ENCODE assay signal across 7 cellular contexts in the genomic region with DNA sequence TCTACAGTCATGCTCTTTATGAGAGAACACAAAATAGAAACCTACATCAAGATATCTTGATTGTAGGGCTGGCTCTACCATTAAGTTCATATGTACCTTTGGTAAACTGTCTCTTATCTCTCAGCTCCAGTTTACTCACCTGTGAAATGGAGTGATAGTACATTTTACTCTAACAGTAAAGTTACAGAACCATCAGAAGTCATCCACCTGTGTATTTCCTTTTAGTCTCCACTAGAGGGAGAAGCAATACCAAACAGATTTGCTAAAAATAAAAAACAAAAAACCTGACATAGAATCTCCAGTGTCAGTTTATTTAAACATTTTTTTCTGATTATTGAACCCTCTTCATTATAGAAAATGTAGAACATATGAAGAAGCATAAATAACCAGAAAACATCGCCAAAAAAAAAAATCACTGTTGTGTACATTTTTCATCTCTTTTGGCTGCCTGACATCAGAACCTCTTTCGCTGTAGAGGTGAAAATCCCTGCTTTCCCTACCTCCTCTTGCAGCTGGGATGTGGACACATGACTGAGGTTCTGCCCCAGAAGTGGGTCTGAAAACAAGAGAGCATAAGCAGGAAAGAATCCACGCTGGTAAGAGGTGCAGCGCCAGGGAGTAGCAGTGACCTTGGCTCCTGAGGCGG. TPM values are rescaled to one million over a fixed set of nuclear protein-coding genes. Genes with fewer than 3 reads are reported as not detected.
DNase-seq lines count a peak whose midpoint lies in the region; ATAC-seq and TF ChIP-seq lines count a peak whose summit lies in the region.

No MANE protein-coding gene starts in this region.

- DNase-seq in NCI-H2227 treated with DMSO at 0.1 percent for 48 hours (lab: John Stamatoyannopoulos, UW) (peak; percentile 7), dermis blood vessel endothelial cell (peak; percentile 9), progenitor cell of endocrine pancreas (ENCODE audit: low spot score, unreplicated experiment) (no peak), HUDEP-2 (lab: John Stamatoyannopoulos, UW; ENCODE audit: unreplicated experiment in 76 of 76) (no peak), activated gamma-delta T cell treated with Interleukin-2 at 50 U/mL for 16 hours (no peak)
- no peak for DNase-seq in activated naive CD8-positive, alpha-beta T cell treated with anti-CD3 and anti-CD28 coated beads, Interleukin-2, amount 50 U/mL, for 24 hours

- no peak overlapping the region for H3K4me3 Mint-ChIP-seq in progenitor cell of endocrine pancreas (ENCODE audit: low read depth)
- H3K4me3 Mint-ChIP-seq in activated naive CD8-positive, alpha-beta T cell treated with anti-CD3 and anti-CD28 coated beads, Interleukin-2, amount 50 U/mL, for 24 hours: no peak overlapping the region

- H3K27ac Mint-ChIP-seq in progenitor cell of endocrine pancreas: no peak overlapping the region
- H3K27ac Mint-ChIP-seq in activated naive CD8-positive, alpha-beta T cell treated with anti-CD3 and anti-CD28 coated beads, Interleukin-2, amount 50 U/mL, for 24 hours: no peak overlapping the region

- peaks cover 40% of the 10 kb centered on the region for H3K4me1 Mint-ChIP-seq in progenitor cell of endocrine pancreas (ENCODE audit: low read depth)
- no peaks in the 10 kb centered on the region for H3K4me1 Mint-ChIP-seq in activated naive CD8-positive, alpha-beta T cell treated with anti-CD3 and anti-CD28 coated beads, Interleukin-2, amount 50 U/mL, for 24 hours

- H3K27me3 Mint-ChIP-seq in progenitor cell of endocrine pancreas: no peaks in the 10 kb centered on the region
- no peaks in the 10 kb centered on the region for H3K27me3 Mint-ChIP-seq in activated naive CD8-positive, alpha-beta T cell treated with anti-CD3 and anti-CD28 coated beads, Interleukin-2, amount 50 U/mL, for 24 hours

- peak; percentile 51 for ATAC-seq in GM18519 (IDR thresholded peaks at IDR 0.05; ENCODE audit: low FRiP score, unreplicated experiment)
- ATAC-seq in activated naive CD8-positive, alpha-beta T cell treated with anti-CD3 and anti-CD28 coated beads, Interleukin-2, amount 50 U/mL, for 24 hours: no peak

- H3K9me3 Mint-ChIP-seq in progenitor cell of endocrine pancreas (ENCODE audit: low read depth): no peaks in the 10 kb centered on the region
- no peaks in the 10 kb centered on the region for H3K9me3 Mint-ChIP-seq in activated naive CD8-positive, alpha-beta T cell treated with anti-CD3 and anti-CD28 coated beads, Interleukin-2, amount 50 U/mL, for 24 hours

- no peaks in the 10 kb centered on the region for H3K36me3 Mint-ChIP-seq in progenitor cell of endocrine pancreas (ENCODE audit: insufficient read depth)
- H3K36me3 Mint-ChIP-seq in activated naive CD8-positive, alpha-beta T cell treated with anti-CD3 and anti-CD28 coated beads, Interleukin-2, amount 50 U/mL, for 24 hours (ENCODE audit: low read depth): no peaks in the 10 kb centered on the region

- peak; percentile 85 for TF ChIP-seq CTCF in progenitor cell of endocrine pancreas (IDR thresholded peaks at IDR 0.05; ENCODE audit: unreplicated experiment)

RNA-seq across cellular contexts. Expression of gene WDR72, which starts 48.7 kb away (rescaled TPM):
- total RNA-seq in dermis blood vessel endothelial cell (under 0.01 TPM in 1 of 2 replicates, not detected in the other), progenitor cell of endocrine pancreas (25.0 and 26.6 TPM in 2 replicates)

Comparison
In these comparisons a context has a peak if more than half of its experiments do, and no peak if none do; other contexts are left out.
1. DNase-seq: peak in NCI-H2227 treated with DMSO at 0.1 percent for 48 hours (single experiment) and dermis blood vessel endothelial cell (single experiment); none in progenitor cell of endocrine pancreas (single experiment), HUDEP-2 (0 of 76), activated gamma-delta T cell treated with Interleukin-2 at 50 U/mL for 16 hours (single experiment) and activated naive CD8-positive, alpha-beta T cell treated with anti-CD3 and anti-CD28 coated beads, Interleukin-2, amount 50 U/mL, for 24 hours (single experiment).
2. RNA of gene WDR72, which starts 48.7 kb away (total RNA-seq): 25.0 to 26.6 TPM in progenitor cell of endocrine pancreas; under 0.01 TPM in dermis blood vessel endothelial cell; every median in the first group is over 10 times any median in the second.